1 cellular context compared by ENCODE assay signal in the genomic region with DNA sequence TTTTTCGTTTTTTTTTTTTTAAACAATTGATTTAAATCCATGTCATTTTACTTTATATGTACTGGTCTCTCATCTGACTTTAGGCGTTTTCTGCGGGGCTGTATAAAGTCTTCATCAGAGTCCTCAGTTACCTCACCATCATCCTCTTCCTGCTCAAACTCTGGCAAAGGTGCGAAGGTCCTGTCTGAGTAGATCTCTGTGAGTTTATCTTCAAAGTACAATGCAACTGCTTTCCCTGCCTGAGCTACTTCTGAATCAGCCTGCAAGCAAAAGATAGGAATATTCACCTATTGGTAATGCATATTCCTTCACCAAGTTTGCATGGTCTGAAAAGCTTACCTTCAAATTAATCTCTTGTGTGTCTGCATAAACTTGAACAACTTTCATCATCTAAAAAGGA.
TF ChIP-seq lines count a peak whose summit lies in the region.

No MANE protein-coding gene starts in this region.

TF ChIP-seq in K562, 482 proteins besides CTCF, POLR2A, EP300 and RAD21:
- peak in 1 of 2 experiments; percentile 37; a peak in 1 of 4 replicates for TF ChIP-seq TRIM24 (IDR thresholded peaks at IDR 0.05)
- TF ChIP-seq LEF1 (IDR thresholded peaks at IDR 0.05), result peak; percentile 59; the same call in 1 of the 2 replicates
- peak; percentile 98; the same call in 1 of the 2 replicates for TF ChIP-seq CC2D1A (IDR thresholded peaks at IDR 0.05)
- peak; percentile 81 for TF ChIP-seq TEAD4 (IDR thresholded peaks at IDR 0.05; ENCODE audit: low read length)
- no peak for TF ChIP-seq TEAD4 (CRISPR knock-in tag; IDR thresholded peaks at IDR 0.05; ENCODE audit: borderline replicate concordance)
- TF ChIP-seq POLR2AphosphoS5 (IDR thresholded peaks at IDR 0.05; ENCODE audit: control insufficient read depth, insufficient read depth, low read depth, low read length), result peak; percentile 43; the same call in 1 of the 2 replicates
- TF ChIP-seq SOX6 (IDR thresholded peaks at IDR 0.05), result peak; percentile 56; the same call in 1 of the 2 replicates
- TF ChIP-seq, protein P1, sequence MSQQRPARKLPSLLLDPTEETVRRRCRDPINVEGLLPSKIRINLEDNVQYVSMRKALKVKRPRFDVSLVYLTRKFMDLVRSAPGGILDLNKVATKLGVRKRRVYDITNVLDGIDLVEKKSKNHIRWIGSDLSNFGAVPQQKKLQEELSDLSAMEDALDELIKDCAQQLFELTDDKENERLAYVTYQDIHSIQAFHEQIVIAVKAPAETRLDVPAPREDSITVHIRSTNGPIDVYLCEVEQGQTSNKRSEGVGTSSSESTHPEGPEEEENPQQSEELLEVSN (IDR thresholded peaks at IDR 0.05; ENCODE audit: borderline replicate concordance in 1 of 2, extremely low read depth in 1 of 2, insufficient read depth in 1 of 2, insufficient read length in 1 of 2, low read depth in 1 of 2, low read length in 1 of 2, poor library complexity in 1 of 2, severe bottlenecking in 1 of 2), result peak in 1 of 2 experiments; percentile 20
- 0 out of 2 replicates have a peak, but pooled peaks have one; percentile 35 for TF ChIP-seq GATA2 (CRISPR knock-in tag; IDR thresholded peaks at IDR 0.05)
- peak; percentile 65; the same call in 1 of the 2 replicates for TF ChIP-seq NCOR1 (IDR thresholded peaks at IDR 0.05)
- TF ChIP-seq ZNF57 (CRISPR knock-in tag; IDR thresholded peaks at IDR 0.05), result no peak
- 0 out of 2 replicates have a peak, but pooled peaks have one; percentile 38 for TF ChIP-seq MTA2 (IDR thresholded peaks at IDR 0.05; ENCODE audit: low read depth)
- TF ChIP-seq TCF3 (CRISPR knock-in tag; IDR thresholded peaks at IDR 0.05), result peak; percentile 81
- peak; percentile 79 for TF ChIP-seq CBFA2T2 (conservative IDR thresholded peaks at IDR 0.05)
- TF ChIP-seq FOXM1 (IDR thresholded peaks at IDR 0.05; ENCODE audit: low read depth), result 0 out of 2 replicates have a peak, but pooled peaks have one; percentile 28
- TF ChIP-seq FOXM1 (CRISPR knock-in tag; IDR thresholded peaks at IDR 0.05; ENCODE audit: low read depth), result no peak
- TF ChIP-seq ARID1B (IDR thresholded peaks at IDR 0.05), result peak; percentile 84
- no peak for TF ChIP-seq ESRRA (IDR thresholded peaks at IDR 0.05; ENCODE audit: borderline replicate concordance, low read depth)
- TF ChIP-seq ZEB2 (IDR thresholded peaks at IDR 0.05), result 0 out of 2 replicates have a peak, but pooled peaks have one; percentile 26
- TF ChIP-seq CBFA2T3 (IDR thresholded peaks at IDR 0.05), result peak; percentile 91
- no peak for TF ChIP-seq HSF4 (CRISPR knock-in tag; IDR thresholded peaks at IDR 0.05; ENCODE audit: borderline replicate concordance)
- peak; percentile 82 for TF ChIP-seq TAL1 (IDR thresholded peaks at IDR 0.05)
- peak; percentile 44; the same call in 1 of the 2 replicates for TF ChIP-seq NFIC (IDR thresholded peaks at IDR 0.05)
- TF ChIP-seq, protein P2, sequence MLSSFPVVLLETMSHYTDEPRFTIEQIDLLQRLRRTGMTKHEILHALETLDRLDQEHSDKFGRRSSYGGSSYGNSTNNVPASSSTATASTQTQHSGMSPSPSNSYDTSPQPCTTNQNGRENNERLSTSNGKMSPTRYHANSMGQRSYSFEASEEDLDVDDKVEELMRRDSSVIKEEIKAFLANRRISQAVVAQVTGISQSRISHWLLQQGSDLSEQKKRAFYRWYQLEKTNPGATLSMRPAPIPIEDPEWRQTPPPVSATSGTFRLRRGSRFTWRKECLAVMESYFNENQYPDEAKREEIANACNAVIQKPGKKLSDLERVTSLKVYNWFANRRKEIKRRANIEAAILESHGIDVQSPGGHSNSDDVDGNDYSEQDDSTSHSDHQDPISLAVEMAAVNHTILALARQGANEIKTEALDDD (IDR thresholded peaks at IDR 0.05), result 0 out of 2 replicates have a peak, but pooled peaks have one; percentile 17
- TF ChIP-seq MTA1 (IDR thresholded peaks at IDR 0.05; ENCODE audit: borderline replicate concordance), result 0 out of 2 replicates have a peak, but pooled peaks have one; percentile 13
- no peak for TF ChIP-seq ARNT (IDR thresholded peaks at IDR 0.05)
- TF ChIP-seq HDAC1 (IDR thresholded peaks at IDR 0.05), result peak in 1 of 2 experiments; percentile 46; a peak in 1 of 4 replicates
- TF ChIP-seq, protein P3, sequence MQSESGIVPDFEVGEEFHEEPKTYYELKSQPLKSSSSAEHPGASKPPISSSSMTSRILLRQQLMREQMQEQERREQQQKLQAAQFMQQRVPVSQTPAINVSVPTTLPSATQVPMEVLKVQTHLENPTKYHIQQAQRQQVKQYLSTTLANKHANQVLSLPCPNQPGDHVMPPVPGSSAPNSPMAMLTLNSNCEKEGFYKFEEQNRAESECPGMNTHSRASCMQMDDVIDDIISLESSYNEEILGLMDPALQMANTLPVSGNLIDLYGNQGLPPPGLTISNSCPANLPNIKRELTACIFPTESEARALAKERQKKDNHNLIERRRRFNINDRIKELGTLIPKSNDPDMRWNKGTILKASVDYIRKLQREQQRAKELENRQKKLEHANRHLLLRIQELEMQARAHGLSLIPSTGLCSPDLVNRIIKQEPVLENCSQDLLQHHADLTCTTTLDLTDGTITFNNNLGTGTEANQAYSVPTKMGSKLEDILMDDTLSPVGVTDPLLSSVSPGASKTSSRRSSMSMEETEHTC (IDR thresholded peaks at IDR 0.05), result no peak
- peak; percentile 59; the same call in 1 of the 2 replicates for TF ChIP-seq STAT5A (IDR thresholded peaks at IDR 0.05; ENCODE audit: borderline replicate concordance, low read length)
- no peak for TF ChIP-seq ETS2 (tag; IDR thresholded peaks at IDR 0.05; ENCODE audit: borderline replicate concordance, poor library complexity, severe bottlenecking)
- TF ChIP-seq SMARCA4 (IDR thresholded peaks at IDR 0.05), result peak; percentile 70; the same call in 1 of the 2 replicates
- TF ChIP-seq, protein P4, sequence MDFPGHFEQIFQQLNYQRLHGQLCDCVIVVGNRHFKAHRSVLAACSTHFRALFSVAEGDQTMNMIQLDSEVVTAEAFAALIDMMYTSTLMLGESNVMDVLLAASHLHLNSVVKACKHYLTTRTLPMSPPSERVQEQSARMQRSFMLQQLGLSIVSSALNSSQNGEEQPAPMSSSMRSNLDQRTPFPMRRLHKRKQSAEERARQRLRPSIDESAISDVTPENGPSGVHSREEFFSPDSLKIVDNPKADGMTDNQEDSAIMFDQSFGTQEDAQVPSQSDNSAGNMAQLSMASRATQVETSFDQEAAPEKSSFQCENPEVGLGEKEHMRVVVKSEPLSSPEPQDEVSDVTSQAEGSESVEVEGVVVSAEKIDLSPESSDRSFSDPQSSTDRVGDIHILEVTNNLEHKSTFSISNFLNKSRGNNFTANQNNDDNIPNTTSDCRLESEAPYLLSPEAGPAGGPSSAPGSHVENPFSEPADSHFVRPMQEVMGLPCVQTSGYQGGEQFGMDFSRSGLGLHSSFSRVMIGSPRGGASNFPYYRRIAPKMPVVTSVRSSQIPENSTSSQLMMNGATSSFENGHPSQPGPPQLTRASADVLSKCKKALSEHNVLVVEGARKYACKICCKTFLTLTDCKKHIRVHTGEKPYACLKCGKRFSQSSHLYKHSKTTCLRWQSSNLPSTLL (IDR thresholded peaks at IDR 0.05), result peak; percentile 94
- 0 out of 2 replicates have a peak, but pooled peaks have one; percentile 43 for TF ChIP-seq NBN (IDR thresholded peaks at IDR 0.05; ENCODE audit: low read depth)
- no peak for TF ChIP-seq ZNF324 (CRISPR knock-in tag; IDR thresholded peaks at IDR 0.05)
- TF ChIP-seq DPF2 (IDR thresholded peaks at IDR 0.05), result peak; percentile 80
TF ChIP-seq in K562: peak in this region for 26.
